22 cellular contexts compared by ENCODE assay signal in genomic region chr10:97623277-97623676, GRCh38. TPM values are rescaled to one million over a fixed set of nuclear protein-coding genes. Genes with fewer than 3 reads are reported as not detected.
"Had no signal": no experiment of that assay in that cellular context is flagged by ENCODE, and none has a peak within 500 bp of the region (broad histone marks: within the 10 kb centered on the region; RNA-seq: fewer than 3 reads in every experiment).

No MANE protein-coding gene starts in this region.

- ATAC-seq: SK-N-SH treated with all-trans-retinoic acid at 6 μM for 48 hours had no signal

- FAIRE-seq: HTR-8/SVneo, RCC 7860 had no signal

- DNase-seq: KBM-7, NCI-H1092, NCI-H1105 treated with DMSO at 0.1 percent for 48 hours, NCI-H1417 treated with DMSO at 0.1 percent for 48 hours, NCI-H146, NCI-H1694 treated with DMSO at 0.1 percent for 48 hours, NCI-H1930, NCI-H2081 treated with DMSO at 0.1 percent for 48 hours, NCI-H2171, NCI-H226, NCI-H446, NCI-H510A, NCI-H524 treated with DMSO at 0.1 percent for 48 hours, NCI-H69, NCI-H774, SHP77 had no signal

- H3K27ac ChIP-seq: HL-60, RWPE1 had no signal

RNA-seq across cellular contexts. Expression of gene C10orf62, which starts 33.8 kb away (rescaled TPM):
- total RNA-seq: SK-MEL-5 had no signal

RNA-seq across cellular contexts. Expression of gene ANKRD2, which starts 50.7 kb away (rescaled TPM):
- total RNA-seq: SK-MEL-5 had no signal
